In genomic region chr2:78476619-78477229, GRCh38 we compare ENCODE assay signal across 15 cellular contexts.
DNase-seq lines count a peak whose midpoint lies in the region; ATAC-seq and TF ChIP-seq lines count a peak whose summit lies in the region.
"Had no signal": no experiment of that assay in that cellular context is flagged by ENCODE, and none has a peak within 500 bp of the region (broad histone marks: within the 10 kb centered on the region; RNA-seq: fewer than 3 reads in every experiment).

No MANE protein-coding gene starts in this region.

- no peak overlapping the region for H3K4me2 ChIP-seq in GM23338

- TF ChIP-seq EP300 in upper lobe of left lung (IDR thresholded peaks at IDR 0.05) = no peak

- 86 to 89% methylated on average over 8 of the region's 8 CpGs for WGBS in upper lobe of left lung, 2 donors

- no peaks in the 10 kb centered on the region for H3K4me1 ChIP-seq in GM23338 (ENCODE audit: insufficient read depth)
- no peaks in the 10 kb centered on the region for H3K4me1 ChIP-seq in upper lobe of left lung
- H3K4me1 ChIP-seq: Caco-2 had no signal

- H2AFZ ChIP-seq in GM23338 = no peak overlapping the region

- H3K36me3 ChIP-seq in GM23338 (ENCODE audit: insufficient read depth) = no peaks in the 10 kb centered on the region
- no peaks in the 10 kb centered on the region for H3K36me3 ChIP-seq in upper lobe of left lung

- H3K4me3 ChIP-seq in GM23338 (no peak overlapping the region), upper lobe of left lung (no peak overlapping the region)

- H3K27ac ChIP-seq in GM23338 (ENCODE audit: low read depth) (no peak overlapping the region), upper lobe of left lung (no peak overlapping the region)
- H3K27ac ChIP-seq: C4-2B had no signal

- no peaks in the 10 kb centered on the region for H3K4me1 Mint-ChIP-seq in GM23338
- no peaks in the 10 kb centered on the region for H3K4me1 Mint-ChIP-seq in WTC11
- no peaks in the 10 kb centered on the region for H3K4me1 Mint-ChIP-seq in glutamatergic neuron (ENCODE audit: low read depth, unreplicated experiment)
- no peaks in the 10 kb centered on the region for H3K4me1 Mint-ChIP-seq in activated CD4-positive, alpha-beta T cell treated with anti-CD3 and anti-CD28 coated beads, Interleukin-2, amount 10 ng/mL, durations not matched to agents 24 days and 14 days
- H3K4me1 Mint-ChIP-seq: H9 had no signal

- H3K27ac Mint-ChIP-seq in GM23338 (no peak overlapping the region), WTC11 (no peak overlapping the region), glutamatergic neuron (ENCODE audit: unreplicated experiment) (no peak overlapping the region)
- no peak overlapping the region for H3K27ac Mint-ChIP-seq in activated CD4-positive, alpha-beta T cell treated with anti-CD3 and anti-CD28 coated beads, Interleukin-2, amount 10 ng/mL, durations not matched to agents 24 days and 14 days
- H3K27ac Mint-ChIP-seq: CD4-positive, alpha-beta T cell; H9 had no signal

- no peak for TF ChIP-seq POLR2A in upper lobe of left lung (IDR thresholded peaks at IDR 0.05)

- no peaks in the 10 kb centered on the region for H3K9me2 ChIP-seq in GM23338 (ENCODE audit: insufficient read depth)

- no peaks in the 10 kb centered on the region for H3F3A ChIP-seq in GM23338 (replicated peaks; ENCODE audit: low read depth)

- H3K4me3 Mint-ChIP-seq in GM23338 = no peak overlapping the region
- no peak overlapping the region for H3K4me3 Mint-ChIP-seq in WTC11
- no peak overlapping the region for H3K4me3 Mint-ChIP-seq in glutamatergic neuron (ENCODE audit: unreplicated experiment)
- H3K4me3 Mint-ChIP-seq in activated CD4-positive, alpha-beta T cell treated with anti-CD3 and anti-CD28 coated beads, Interleukin-2, amount 10 ng/mL, durations not matched to agents 24 days and 14 days = no peak overlapping the region
- H3K4me3 Mint-ChIP-seq: CD4-positive, alpha-beta T cell; H9 had no signal

- no peaks in the 10 kb centered on the region for H3K27me3 Mint-ChIP-seq in GM23338 (ENCODE audit: insufficient read depth, low read depth, poor library complexity)
- H3K27me3 Mint-ChIP-seq in WTC11 (ENCODE audit: low read depth) = no peaks in the 10 kb centered on the region
- no peaks in the 10 kb centered on the region for H3K27me3 Mint-ChIP-seq in glutamatergic neuron (ENCODE audit: unreplicated experiment)
- H3K27me3 Mint-ChIP-seq in activated CD4-positive, alpha-beta T cell treated with anti-CD3 and anti-CD28 coated beads, Interleukin-2, amount 10 ng/mL, durations not matched to agents 24 days and 14 days = no peaks in the 10 kb centered on the region
- H3K27me3 Mint-ChIP-seq: CD4-positive, alpha-beta T cell had no signal

- DNase-seq in GM23338 (ENCODE audit: low spot score) (peak; percentile 10), WTC11 (ENCODE audit: low spot score) (no peak), globus pallidus (ENCODE audit: low spot score) (peak; percentile 8), glutamatergic neuron (no peak), upper lobe of left lung (no peak)
- no peak for DNase-seq in activated CD4-positive, alpha-beta T cell treated with anti-CD3 and anti-CD28 coated beads, Interleukin-2, amount 10 ng/mL, durations not matched to agents 24 days and 14 days
- DNase-seq: AML-193; Caco-2; CD4-positive, alpha-beta T cell; DMS153; DMS79 treated with DMSO at 0.1 percent for 48 hours; GF-D8; GOT3; H9 had no signal

- H3K36me3 Mint-ChIP-seq in GM23338 (ENCODE audit: low read depth) (no peaks in the 10 kb centered on the region), WTC11 (no peaks in the 10 kb centered on the region), glutamatergic neuron (ENCODE audit: unreplicated experiment) (no peaks in the 10 kb centered on the region)
- H3K36me3 Mint-ChIP-seq in activated CD4-positive, alpha-beta T cell treated with anti-CD3 and anti-CD28 coated beads, Interleukin-2, amount 10 ng/mL, durations not matched to agents 24 days and 14 days (ENCODE audit: low read depth) = no peaks in the 10 kb centered on the region

- ATAC-seq in GM23338 (no peak), WTC11 (peak; percentile 55; the same call in 1 of the 2 replicates), upper lobe of left lung (ENCODE audit: low FRiP score in 2 of 2) (no peak)

- intact Hi-C loops in activated CD4-positive, alpha-beta T cell treated with anti-CD3 and anti-CD28 coated beads, Interleukin-2, amount 10 ng/mL, durations not matched to agents 24 days and 14 days (cut with micrococcal nuclease) = no loop called here

- no peaks in the 10 kb centered on the region; the same call in 2 of the 3 replicates for H3K9me3 Mint-ChIP-seq in GM23338
- peaks cover 9% of the 10 kb centered on the region for H3K9me3 Mint-ChIP-seq in WTC11
- H3K9me3 Mint-ChIP-seq in glutamatergic neuron (ENCODE audit: unreplicated experiment) = no peaks in the 10 kb centered on the region
- no peaks in the 10 kb centered on the region for H3K9me3 Mint-ChIP-seq in activated CD4-positive, alpha-beta T cell treated with anti-CD3 and anti-CD28 coated beads, Interleukin-2, amount 10 ng/mL, durations not matched to agents 24 days and 14 days
- H3K9me3 Mint-ChIP-seq: H9 had no signal

- no peaks in the 10 kb centered on the region for H3K9me3 ChIP-seq in upper lobe of left lung
- H3K9me3 ChIP-seq: Caco-2 had no signal

- no peaks in the 10 kb centered on the region for H4K20me1 ChIP-seq in GM23338 (replicated peaks; ENCODE audit: insufficient read depth)

- H3K27me3 ChIP-seq in GM23338 (ENCODE audit: insufficient read depth) (no peaks in the 10 kb centered on the region), upper lobe of left lung (no peaks in the 10 kb centered on the region)

- POLR2A ChIA-PET in WTC11 (lab: Charles Lee) = no interaction called here

- TF ChIP-seq CTCF in GM23338 (conservative IDR thresholded peaks at IDR 0.05; ENCODE audit: low read depth in 2 of 2) (peak in 1 of 2 experiments; percentile 38; a peak in 3 of 4 replicates), WTC11 (IDR thresholded peaks at IDR 0.05) (no peak), glutamatergic neuron (IDR thresholded peaks at IDR 0.05; ENCODE audit: partially characterized antibody, unreplicated experiment) (no peak), upper lobe of left lung (IDR thresholded peaks at IDR 0.05) (no peak)

- CTCF ChIA-PET in WTC11 (lab: Charles Lee) = no interaction called here

- no peaks in the 10 kb centered on the region for H3K79me2 ChIP-seq in GM23338 (replicated peaks; ENCODE audit: insufficient read depth)

TF ChIP-seq in WTC11, 78 proteins besides CTCF, POLR2A, EP300 and RAD21 (continues in another document):
- TF ChIP-seq ZNF232 (CRISPR knock-in tag; IDR thresholded peaks at IDR 0.05) (no peak), USF1 (CRISPR knock-in tag; IDR thresholded peaks at IDR 0.05) (no peak), ATF3 (CRISPR knock-in tag; conservative IDR thresholded peaks at IDR 0.05) (no peak), SOX15 (CRISPR knock-in tag; IDR thresholded peaks at IDR 0.05) (no peak), FOXJ3 (CRISPR knock-in tag; IDR thresholded peaks at IDR 0.05; ENCODE audit: borderline replicate concordance) (no peak), CREB1 (CRISPR knock-in tag; IDR thresholded peaks at IDR 0.05) (no peak), NR3C1 (CRISPR knock-in tag; conservative IDR thresholded peaks at IDR 0.05; ENCODE audit: low read depth) (no peak), AR (CRISPR knock-in tag; IDR thresholded peaks at IDR 0.05) (no peak)

Comparison
In these comparisons a context has a peak if more than half of its experiments do, and no peak if none do; other contexts are left out.
1. DNase-seq: peak in GM23338 (single experiment) and globus pallidus (single experiment); none in WTC11 (single experiment), glutamatergic neuron (single experiment), upper lobe of left lung (0 of 2) and activated CD4-positive, alpha-beta T cell treated with anti-CD3 and anti-CD28 coated beads, Interleukin-2, amount 10 ng/mL, durations not matched to agents 24 days and 14 days (single experiment).